1 cellular context compared by ENCODE assay signal in genomic region chr22:23789638-23790037, GRCh38.
TF ChIP-seq lines count a peak whose summit lies in the region.

No MANE protein-coding gene starts in this region.

TF ChIP-seq in HepG2, 621 proteins besides CTCF, POLR2A, EP300 and RAD21 (continued from another document):
- TF ChIP-seq FOXP4 (CRISPR knock-in tag; IDR thresholded peaks at IDR 0.05) (0 out of 2 replicates have a peak, but pooled peaks have one; percentile 15), REXO4 (CRISPR knock-in tag; IDR thresholded peaks at IDR 0.05; ENCODE audit: borderline replicate concordance) (no peak), ZBED4 (CRISPR knock-in tag; IDR thresholded peaks at IDR 0.05; ENCODE audit: borderline replicate concordance) (0 out of 2 replicates have a peak, but pooled peaks have one; percentile 14), ZNF430 (CRISPR knock-in tag; IDR thresholded peaks at IDR 0.05) (peak; percentile 43; the same call in 1 of the 2 replicates), SAP130 (CRISPR knock-in tag; IDR thresholded peaks at IDR 0.05; ENCODE audit: low read depth) (peak; percentile 75), CAMTA2 (CRISPR knock-in tag; IDR thresholded peaks at IDR 0.05; ENCODE audit: borderline replicate concordance) (no peak), SIX1 (CRISPR knock-in tag; IDR thresholded peaks at IDR 0.05; ENCODE audit: borderline replicate concordance) (no peak), TBL1XR1 (IDR thresholded peaks at IDR 0.05; ENCODE audit: borderline replicate concordance, low read length, partially characterized antibody) (no peak), ZNF383 (CRISPR knock-in tag; IDR thresholded peaks at IDR 0.05; ENCODE audit: borderline replicate concordance) (no peak), ESRRA (CRISPR knock-in tag; IDR thresholded peaks at IDR 0.05; ENCODE audit: low read depth) (peak; percentile 52; the same call in 1 of the 2 replicates), TFDP1 (CRISPR knock-in tag; IDR thresholded peaks at IDR 0.05; ENCODE audit: borderline replicate concordance) (no peak), MXI1 (IDR thresholded peaks at IDR 0.05; ENCODE audit: borderline replicate concordance, low read depth, low read length) (peak; percentile 39; the same call in 1 of the 3 replicates), ZNF780A (CRISPR knock-in tag; IDR thresholded peaks at IDR 0.05) (no peak), MIER3 (CRISPR knock-in tag; IDR thresholded peaks at IDR 0.05; ENCODE audit: borderline replicate concordance) (no peak)
